Comparison of ENCODE assay signal across 16 cellular contexts in genomic region chr2:220240640-220241039, GRCh38.
"Had no signal": no experiment of that assay in that cellular context is flagged by ENCODE, and none has a peak within 500 bp of the region (broad histone marks: within the 10 kb centered on the region; RNA-seq: fewer than 3 reads in every experiment).

No MANE protein-coding gene starts in this region.

- DNase-seq: dermis blood vessel endothelial cell; effector memory CD4-positive, alpha-beta T cell; foreskin keratinocyte; heart left ventricle; kidney; left lung; mesendoderm; midbrain; naive thymus-derived CD4-positive, alpha-beta T cell; right cardiac atrium; sigmoid colon; stimulated activated CD4-positive, alpha-beta T cell treated with anti-CD3 and anti-CD28 coated beads, Interleukin-2, amount 100 ng/mL, for 24 hours; stimulated activated CD4-positive, alpha-beta T cell treated with anti-CD3 and anti-CD28 coated beads, Interleukin-4, amount 100 ng/mL, for 24 hours; stimulated activated naive CD4-positive, alpha-beta T cell treated with Interleukin-2 at 50 U/mL for 16 hours; stomach; tibial artery had no signal
